In genomic region chr13:80213201-80213600, GRCh38 we compare ENCODE assay signal across 22 cellular contexts.
"Had no signal": no experiment of that assay in that cellular context is flagged by ENCODE, and none has a peak within 500 bp of the region (broad histone marks: within the 10 kb centered on the region; RNA-seq: fewer than 3 reads in every experiment).

No MANE protein-coding gene starts in this region.

- H3K4me3 ChIP-seq: colonic mucosa, esophagus squamous epithelium, gastrocnemius medialis, heart right ventricle, left lung, lower lobe of right lung had no signal

- H3K27ac ChIP-seq: colonic mucosa, epithelial cell of prostate, esophagus squamous epithelium, gastrocnemius medialis, heart right ventricle, left lung, lower lobe of right lung had no signal

- ATAC-seq: effector memory CD8-positive, alpha-beta T cell; esophagus mucosa; gastrocnemius medialis; heart right ventricle; left cardiac atrium; left lung; left ventricle myocardium superior; lower lobe of right lung had no signal

- H3K36me3 ChIP-seq: colonic mucosa, esophagus squamous epithelium, gastrocnemius medialis, heart right ventricle, left lung, lower lobe of right lung had no signal

- DNase-seq: colonic mucosa; cortex of kidney; effector CD8-positive, alpha-beta T cell; effector memory CD8-positive, alpha-beta T cell; endodermal cell; erythroblast; esophagus squamous epithelium; foreskin fibroblast; foreskin melanocyte; gastrocnemius medialis; glutamatergic neuron; head of caudate nucleus; heart right ventricle; hippocampal formation; left cardiac atrium; left lung; left ventricle myocardium superior; lower lobe of right lung; mesenchymal stem cell; midbrain had no signal

- H3K4me1 ChIP-seq: colonic mucosa, esophagus squamous epithelium, gastrocnemius medialis, heart right ventricle, left lung, lower lobe of right lung had no signal

- H3K9me3 ChIP-seq: colonic mucosa, esophagus squamous epithelium, gastrocnemius medialis, heart right ventricle, left lung, lower lobe of right lung had no signal

- H3K27me3 ChIP-seq: colonic mucosa, esophagus squamous epithelium, gastrocnemius medialis, heart right ventricle, left lung had no signal
